Comparison of ENCODE assay signal across 11 cellular contexts in genomic region chr2:73827660-73828388, GRCh38. TPM values are rescaled to one million over a fixed set of nuclear protein-coding genes. Genes with fewer than 3 reads are reported as not detected.
A peak's percentile ranks its signal among the peaks of the same experiment; 100 is the strongest.
DNase-seq lines count a peak whose midpoint lies in the region; ATAC-seq, FAIRE-seq and TF ChIP-seq lines count a peak whose summit lies in the region.
"Had no signal": no experiment of that assay in that cellular context is flagged by ENCODE, and none has a peak within 500 bp of the region (broad histone marks: within the 10 kb centered on the region; RNA-seq: fewer than 3 reads in every experiment).

No MANE protein-coding gene starts in this region.

- no peaks in the 10 kb centered on the region for H3K27me3 Mint-ChIP-seq in activated CD4-positive, alpha-beta T cell treated with anti-CD3 and anti-CD28 coated beads for 36 hours
- no peaks in the 10 kb centered on the region for H3K27me3 Mint-ChIP-seq in T-helper 17 cell
- H3K27me3 Mint-ChIP-seq in immature natural killer cell (ENCODE audit: low read depth in 3 of 3) = peaks cover 0 to 4% (median 4%) of the 10 kb centered on the region in 3 donors

- H3K27me3 ChIP-seq in stomach smooth muscle (ENCODE audit: control insufficient read depth in 1 of 2, insufficient read depth in 2 of 2, low read length in 2 of 2) = no peaks in the 10 kb centered on the region

- H3K27ac Mint-ChIP-seq in activated CD4-positive, alpha-beta T cell treated with anti-CD3 and anti-CD28 coated beads for 36 hours = peak overlapping the region; percentile 98
- peak overlapping the region; percentile 98 for H3K27ac Mint-ChIP-seq in T-helper 17 cell
- H3K27ac Mint-ChIP-seq in immature natural killer cell = peak overlapping the region; percentile 79 to 99 (median 96)

- no peak for DNase-seq in activated CD4-positive, alpha-beta T cell treated with anti-CD3 and anti-CD28 coated beads for 36 hours
- DNase-seq in activated CD4-positive, alpha-beta T cell treated with anti-CD3 and anti-CD28 coated beads for 1 hour = no peak
- DNase-seq in T-helper 17 cell (no peak), immature natural killer cell (no peak), D721Med (ENCODE audit: insufficient read length, low spot score) (no peak)

- H3K4me1 Mint-ChIP-seq in activated CD4-positive, alpha-beta T cell treated with anti-CD3 and anti-CD28 coated beads for 36 hours = peaks cover 53% of the 10 kb centered on the region
- H3K4me1 Mint-ChIP-seq in T-helper 17 cell (peaks cover 38% of the 10 kb centered on the region), immature natural killer cell (peaks cover 49 to 53% of the 10 kb centered on the region in 2 donors)

- H3K4me3 Mint-ChIP-seq in activated CD4-positive, alpha-beta T cell treated with anti-CD3 and anti-CD28 coated beads for 36 hours = peak overlapping the region; percentile 97
- H3K4me3 Mint-ChIP-seq in T-helper 17 cell (peak overlapping the region; percentile 66), immature natural killer cell (peak overlapping the region; percentile 89 to 97 (median 93))

- no peaks in the 10 kb centered on the region for H3K36me3 ChIP-seq in stomach smooth muscle (ENCODE audit: control insufficient read depth in 2 of 2, insufficient read depth in 2 of 2, low read length in 2 of 2)

- intact Hi-C loops in activated CD4-positive, alpha-beta T cell treated with anti-CD3 and anti-CD28 coated beads for 36 hours (cut with DNase I, micrococcal nuclease) = loop anchor here (1.0 to 10.0 kb wide), 15 partner anchors 48 to 626 kb away; partner anchors contain the start of genes BOLA3 (in 2 of the 2), DGUOK (in 2 of the 2), MOB1A (in 2 of the 2) and TPRKB (in 2 of the 2)

- no peaks in the 10 kb centered on the region for H3K9me3 Mint-ChIP-seq in activated CD4-positive, alpha-beta T cell treated with anti-CD3 and anti-CD28 coated beads for 36 hours (ENCODE audit: low read depth)
- H3K9me3 Mint-ChIP-seq in immature natural killer cell = peaks cover 0 to 3% (median 0%) of the 10 kb centered on the region in 6 donors

- H3K9ac ChIP-seq in stomach smooth muscle (ENCODE audit: low read length in 2 of 2) = peak overlapping the region in 1 of 2 donors; percentile 97

- peaks cover 25% of the 10 kb centered on the region for H3K36me3 Mint-ChIP-seq in activated CD4-positive, alpha-beta T cell treated with anti-CD3 and anti-CD28 coated beads for 36 hours (ENCODE audit: low read depth)
- H3K36me3 Mint-ChIP-seq in T-helper 17 cell (ENCODE audit: low read depth) (peaks cover 5% of the 10 kb centered on the region), immature natural killer cell (peaks cover 5 to 6% (median 6%) of the 10 kb centered on the region in 3 donors)

- peaks cover 17% of the 10 kb centered on the region for H3K4me1 ChIP-seq in stomach smooth muscle (ENCODE audit: control insufficient read depth, insufficient read depth, low read length)

- CTCF ChIA-PET in activated CD4-positive, alpha-beta T cell treated with anti-CD3 and anti-CD28 coated beads for 36 hours (lab: Charles Lee) = interaction anchor here (0.7 to 9.5 kb wide), 28 partner anchors 9 to 593 kb away, joined by 3 to 155 read pairs (median 4); partner anchors contain the start of genes BOLA3, C2orf81 and MOB1A

- no peak for ATAC-seq in activated CD4-positive, alpha-beta T cell treated with anti-CD3 and anti-CD28 coated beads for 36 hours
- no peak for ATAC-seq in T-helper 17 cell
- ATAC-seq in HG02610 (IDR thresholded peaks at IDR 0.05; ENCODE audit: unreplicated experiment) = no peak
- ATAC-seq in HG02571 (IDR thresholded peaks at IDR 0.05; ENCODE audit: unreplicated experiment) = no peak

- H3K27ac ChIP-seq in stomach smooth muscle (ENCODE audit: low read length) = peak overlapping the region; percentile 99

- H3K9me3 ChIP-seq in T-helper 17 cell (ENCODE audit: control insufficient read depth, low read length, poor library complexity, severe bottlenecking) (no peaks in the 10 kb centered on the region), stomach smooth muscle (ENCODE audit: control insufficient read depth in 2 of 2, low read length in 2 of 2) (no peaks in the 10 kb centered on the region)

- no peak for FAIRE-seq in D721Med (lab: Jason Lieb, UNC)

- POLR2A ChIA-PET in activated CD4-positive, alpha-beta T cell treated with anti-CD3 and anti-CD28 coated beads for 36 hours (lab: Charles Lee) = interaction anchor here (0.6 to 1.0 kb wide), 7 partner anchors 48 to 378 kb away, joined by 3 to 5 read pairs (median 4); partner anchors contain the start of gene MOB1A

- H3K4me3 ChIP-seq in stomach smooth muscle (ENCODE audit: low read length in 2 of 2) = peak overlapping the region; percentile 72 to 93

- TF ChIP-seq CTCF in D721Med (IDR thresholded peaks at IDR 0.05; ENCODE audit: insufficient read depth, missing control alignments) = no peak

RNA-seq across cellular contexts. Expression of gene STAMBP, which starts 0.9 kb away (rescaled TPM):
- 100 to 1,000 TPM; 104 to 111 TPM for total RNA-seq in activated CD4-positive, alpha-beta T cell treated with anti-CD3 and anti-CD28 coated beads for 36 hours
- total RNA-seq in T-helper 17 cell = 10 to 100 TPM; 22.1 to 25.3 TPM
- polyA plus RNA-seq in immature natural killer cell = 10 to 100 TPM; 46.8 to 56.4 (median 48.6) TPM

RNA-seq across cellular contexts. Expression of gene C2orf78, which starts 43.8 kb away (rescaled TPM):
- not detected for total RNA-seq in activated CD4-positive, alpha-beta T cell treated with anti-CD3 and anti-CD28 coated beads for 36 hours
- total RNA-seq in T-helper 17 cell = not detected
- not detected for polyA plus RNA-seq in immature natural killer cell
- total RNA-seq: dermis blood vessel endothelial cell; renal cortical epithelial cell; T-helper 2 cell treated with Interferon-gamma antibody and Interleukin-4, amounts not matched to agents 100 ng/mL and 5 ng/mL, for 36 hours had no signal

RNA-seq across cellular contexts. Expression of gene DUSP11, which starts 47.9 kb away (rescaled TPM):
- 10 to 100 TPM; 27.6 to 33.5 TPM for total RNA-seq in activated CD4-positive, alpha-beta T cell treated with anti-CD3 and anti-CD28 coated beads for 36 hours
- total RNA-seq in T-helper 17 cell = 10 to 100 TPM; 35.6 to 44.9 TPM
- polyA plus RNA-seq in immature natural killer cell = 10 to 100 TPM; 52.2 to 65.3 (median 56.0) TPM
